In the genomic region with DNA sequence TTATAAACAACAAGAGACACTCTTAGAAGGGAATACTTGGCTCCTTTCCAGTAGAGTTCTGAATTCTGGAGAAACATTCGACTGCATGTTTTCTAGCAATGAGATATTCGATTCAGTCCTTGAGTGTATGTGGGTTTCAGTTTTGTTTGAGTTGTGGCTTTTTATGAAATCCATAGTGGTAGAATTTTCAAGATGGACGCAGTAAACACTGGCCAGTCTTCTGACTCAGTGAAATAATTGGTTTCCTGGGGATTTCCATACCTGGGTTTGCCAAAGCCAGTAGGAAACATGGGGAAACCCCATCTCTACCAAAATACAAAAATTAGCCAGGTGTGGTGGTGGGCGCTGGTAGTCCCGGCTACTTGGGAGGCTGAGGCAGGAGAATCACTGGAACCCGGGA, we compare ENCODE assay signal across 18 cellular contexts.
"Had no signal": no experiment of that assay in that cellular context is flagged by ENCODE, and none has a peak within 500 bp of the region (broad histone marks: within the 10 kb centered on the region; RNA-seq: fewer than 3 reads in every experiment).

No MANE protein-coding gene starts in this region.

- DNase-seq: cortex of kidney; effector memory CD4-positive, alpha-beta T cell; foreskin keratinocyte; natural killer cell; right cardiac atrium; small intestine; stimulated activated CD4-positive, alpha-beta T cell treated with anti-CD3 and anti-CD28 coated beads, Interleukin-2, amount 100 ng/mL, for 48 hours; stomach; substantia nigra; transverse colon had no signal

- H3K4me3 ChIP-seq: esophagus muscularis mucosa, hepatocyte, stomach, thoracic aorta, transverse colon had no signal

- FAIRE-seq: endometrium, small intestine had no signal

- H2AFZ ChIP-seq: hepatocyte had no signal

- H3K79me2 ChIP-seq: hepatocyte had no signal

- H3K9me3 Mint-ChIP-seq: central memory CD8-positive, alpha-beta T cell; natural killer cell had no signal

- H3K36me3 ChIP-seq: thoracic aorta, transverse colon had no signal

- H3K9me3 ChIP-seq: esophagus muscularis mucosa, stomach, thoracic aorta, transverse colon had no signal

- H3K27ac Mint-ChIP-seq: mesothelial cell of epicardium, natural killer cell had no signal

- H3K27me3 ChIP-seq: esophagus muscularis mucosa, foreskin keratinocyte, hepatocyte, stomach, transverse colon had no signal

- H3K4me1 ChIP-seq: foreskin keratinocyte had no signal

- H3K4me3 Mint-ChIP-seq: central memory CD8-positive, alpha-beta T cell; mesothelial cell of epicardium; natural killer cell; neural crest cell had no signal

- ATAC-seq: foreskin keratinocyte, natural killer cell had no signal

- H3K27me3 Mint-ChIP-seq: central memory CD8-positive, alpha-beta T cell had no signal

- H3K4me2 ChIP-seq: hepatocyte had no signal

- H3K27ac ChIP-seq: epithelial cell of prostate, foreskin keratinocyte, hepatocyte, stomach, thoracic aorta, transverse colon had no signal

- H3K4me1 Mint-ChIP-seq: central memory CD8-positive, alpha-beta T cell; mesothelial cell of epicardium; natural killer cell had no signal
